ENCODE assay signal across 15 cellular contexts in the genomic region with DNA sequence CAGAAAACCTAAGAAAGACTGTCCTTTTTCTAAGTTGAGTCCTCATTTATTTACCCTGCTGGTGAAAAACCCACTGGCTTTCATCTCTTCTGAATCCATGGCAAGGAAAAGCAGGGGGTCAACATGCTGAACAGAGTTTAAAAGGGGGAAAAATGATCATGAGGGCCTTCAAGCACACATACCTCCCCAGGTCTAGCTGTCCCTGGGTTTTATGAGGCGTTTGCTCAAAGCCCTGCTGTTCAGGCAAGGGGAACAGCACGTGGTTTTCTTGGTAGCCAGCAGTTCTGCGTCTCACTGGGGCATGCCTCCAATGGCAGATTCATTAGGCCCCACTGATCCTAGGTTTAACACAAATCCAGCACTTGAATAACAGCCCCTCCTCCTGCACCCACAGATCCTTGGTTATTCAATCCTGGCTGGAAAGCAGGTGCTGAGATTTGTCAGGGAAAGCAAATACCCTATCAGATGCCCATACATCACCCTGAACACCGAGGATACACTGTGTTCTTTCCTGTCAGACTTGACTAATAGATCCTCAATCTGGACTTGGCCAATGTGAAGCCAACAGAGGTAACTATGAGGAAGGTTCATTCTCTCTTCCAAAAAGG.
"Had no signal": no experiment of that assay in that cellular context is flagged by ENCODE, and none has a peak within 500 bp of the region (broad histone marks: within the 10 kb centered on the region; RNA-seq: fewer than 3 reads in every experiment).

No MANE protein-coding gene starts in this region.

- H3K36me3 ChIP-seq: gastrocnemius medialis, stomach, thoracic aorta had no signal

- H3K9me3 ChIP-seq: gastrocnemius medialis, stomach, thoracic aorta had no signal

- H3K4me1 Mint-ChIP-seq: activated CD4-positive, alpha-beta memory T cell treated with anti-CD3 and anti-CD28 coated beads, Interleukin-2, amount 10 ng/mL, durations not matched to agents 7 days and 5 days; T-cell had no signal

- H3K36me3 Mint-ChIP-seq: T-cell had no signal

- H3K4me3 ChIP-seq: dorsolateral prefrontal cortex, gastrocnemius medialis, stomach, thoracic aorta had no signal

- H3K4me3 Mint-ChIP-seq: activated CD4-positive, alpha-beta memory T cell treated with anti-CD3 and anti-CD28 coated beads, Interleukin-2, amount 10 ng/mL, durations not matched to agents 7 days and 5 days; activated T-cell treated with anti-CD3 and anti-CD28 coated beads, Interleukin-2, amount 50 U/mL, for 24 hours; endodermal cell; T-cell had no signal

- H3K27me3 ChIP-seq: dorsolateral prefrontal cortex, gastrocnemius medialis, stomach had no signal

- H3K27me3 Mint-ChIP-seq: activated CD4-positive, alpha-beta memory T cell treated with anti-CD3 and anti-CD28 coated beads, Interleukin-2, amount 10 ng/mL, durations not matched to agents 7 days and 5 days; activated T-cell treated with anti-CD3 and anti-CD28 coated beads, Interleukin-2, amount 50 U/mL, for 24 hours; T-cell had no signal

- ATAC-seq: gastrocnemius medialis, left ventricle myocardium superior, T-cell had no signal

- H3K4me1 ChIP-seq: gastrocnemius medialis, stomach had no signal

- DNase-seq: activated CD4-positive, alpha-beta memory T cell treated with anti-CD3 and anti-CD28 coated beads, Interleukin-2, amount 10 ng/mL, durations not matched to agents 7 days and 5 days; activated CD4-positive, alpha-beta T cell treated with anti-CD3 and anti-CD28 coated beads for 1 hour; activated naive CD4-positive, alpha-beta T cell treated with anti-CD3 and anti-CD28 coated beads, Interleukin-2, amount 50 U/mL, for 16 hours; activated T-cell treated with anti-CD3 and anti-CD28 coated beads, Interleukin-2, amount 50 U/mL, for 24 hours; dorsolateral prefrontal cortex; endodermal cell; gastrocnemius medialis; left ventricle myocardium superior; mesendoderm; stimulated activated CD4-positive, alpha-beta T cell treated with anti-CD3 and anti-CD28 coated beads, Interleukin-12 subunit alpha, Interleukin-12 subunit beta, amount 100 ng/mL, for 4 hours; stimulated activated CD4-positive, alpha-beta T cell treated with anti-CD3 and anti-CD28 coated beads, Interleukin-2, amount 100 ng/mL, for 24 hours; stomach; T-cell; T1000 had no signal

- H3K9me3 Mint-ChIP-seq: activated CD4-positive, alpha-beta memory T cell treated with anti-CD3 and anti-CD28 coated beads, Interleukin-2, amount 10 ng/mL, durations not matched to agents 7 days and 5 days; activated T-cell treated with anti-CD3 and anti-CD28 coated beads, Interleukin-2, amount 50 U/mL, for 24 hours; endodermal cell had no signal

- H3K27ac Mint-ChIP-seq: activated CD4-positive, alpha-beta memory T cell treated with anti-CD3 and anti-CD28 coated beads, Interleukin-2, amount 10 ng/mL, durations not matched to agents 7 days and 5 days; activated T-cell treated with anti-CD3 and anti-CD28 coated beads, Interleukin-2, amount 50 U/mL, for 24 hours; endodermal cell; T-cell had no signal

- H3K27ac ChIP-seq: dorsolateral prefrontal cortex, gastrocnemius medialis, stomach, thoracic aorta had no signal
